ENCODE assay signal across 11 cellular contexts in genomic region chr6:119137194-119138072, GRCh38. TPM values are rescaled to one million over a fixed set of nuclear protein-coding genes. Genes with fewer than 3 reads are reported as not detected.
A peak's percentile ranks its signal among the peaks of the same experiment; 100 is the strongest.
DNase-seq lines count a peak whose midpoint lies in the region; TF ChIP-seq lines count a peak whose summit lies in the region.
"Had no signal": no experiment of that assay in that cellular context is flagged by ENCODE, and none has a peak within 500 bp of the region (broad histone marks: within the 10 kb centered on the region; RNA-seq: fewer than 3 reads in every experiment).

No MANE protein-coding gene starts in this region.

- H3K9me3 Mint-ChIP-seq in mesothelial cell of epicardium: peaks cover 4% of the 10 kb centered on the region

- WGBS in stomach, 5 donors: 62 to 87% (median 72%) methylated on average over 5 of the region's 5 CpGs

- H3K79me2 ChIP-seq in Loucy (ENCODE audit: insufficient read depth, low read length): no peaks in the 10 kb centered on the region

- H3K36me3 ChIP-seq in BLaER1: no peaks in the 10 kb centered on the region
- H3K36me3 ChIP-seq in Loucy (ENCODE audit: insufficient read depth, low read length): no peaks in the 10 kb centered on the region
- H3K36me3 ChIP-seq in brain microvascular endothelial cell (replicated peaks): no peaks in the 10 kb centered on the region
- H3K36me3 ChIP-seq in stomach: no peaks in the 10 kb centered on the region

- H3K9me3 ChIP-seq in BLaER1 (no peaks in the 10 kb centered on the region), Loucy (ENCODE audit: insufficient read depth, low read depth, low read length) (no peaks in the 10 kb centered on the region), stomach (no peaks in the 10 kb centered on the region)

- H3K9ac ChIP-seq in BLaER1: no peak overlapping the region
- H3K9ac ChIP-seq in Loucy (ENCODE audit: low read depth, low read length, poor library complexity, severe bottlenecking): no peak overlapping the region

- intact Hi-C loops in stomach (cut with DNase I; ENCODE audit: low total_unique reads): no loop called here

- no peak overlapping the region for H3K4me3 Mint-ChIP-seq in mesothelial cell of epicardium
- H3K4me3 Mint-ChIP-seq: B cell had no signal

- H2AFZ ChIP-seq in Loucy (ENCODE audit: low read length): peak overlapping the region; percentile 72

- no peaks in the 10 kb centered on the region for H3F3A ChIP-seq in Loucy (ENCODE audit: low read depth)

- no peaks in the 10 kb centered on the region for H3K27me3 Mint-ChIP-seq in mesothelial cell of epicardium (ENCODE audit: low read depth)

- no peak for TF ChIP-seq EP300 in stomach (IDR thresholded peaks at IDR 0.05)

- H3K27me3 ChIP-seq in BLaER1 (no peaks in the 10 kb centered on the region), Loucy (ENCODE audit: insufficient read depth, low read length, poor library complexity, severe bottlenecking) (no peaks in the 10 kb centered on the region), brain microvascular endothelial cell (replicated peaks) (no peaks in the 10 kb centered on the region), stomach (no peaks in the 10 kb centered on the region)

- no peaks in the 10 kb centered on the region for H3K9me2 ChIP-seq in Loucy (replicated peaks; ENCODE audit: low read depth, low read length)

- DNase-seq in brain microvascular endothelial cell: peak; percentile 19
- no peak for DNase-seq in mesothelial cell of epicardium (ENCODE audit: low spot score in 2 of 2, unreplicated experiment in 2 of 2)
- no peak for DNase-seq in stomach
- DNase-seq in NCI-H446 treated with DMSO at 0.1 percent for 48 hours (lab: John Stamatoyannopoulos, UW): no peak
- no peak for DNase-seq in anterior cingulate cortex (lab: John Stamatoyannopoulos, UW)
- no peak for DNase-seq in glomerular visceral epithelial cell (ENCODE audit: extremely low spot score)
- DNase-seq: NCI-H2081 treated with DMSO at 0.1 percent for 48 hours had no signal

- no peak for TF ChIP-seq POLR2A in stomach (IDR thresholded peaks at IDR 0.05)

- peaks cover 20% of the 10 kb centered on the region for H3K4me1 Mint-ChIP-seq in mesothelial cell of epicardium
- H3K4me1 Mint-ChIP-seq: B cell had no signal

- H3K27ac Mint-ChIP-seq in mesothelial cell of epicardium: peak overlapping the region; percentile 30
- H3K27ac Mint-ChIP-seq: B cell had no signal

- H3K4me2 ChIP-seq in BLaER1 (peak overlapping the region; percentile 55), Loucy (ENCODE audit: low read depth, low read length, poor library complexity, severe bottlenecking) (no peak overlapping the region)
- H3K4me2 ChIP-seq: smooth muscle cell had no signal

- no peak overlapping the region for H3K4me3 ChIP-seq in BLaER1
- no peak overlapping the region for H3K4me3 ChIP-seq in Loucy (ENCODE audit: low read length, poor library complexity, severe bottlenecking)
- H3K4me3 ChIP-seq in brain microvascular endothelial cell (ENCODE audit: low read depth, low read length): no peak overlapping the region
- H3K4me3 ChIP-seq in stomach: no peak overlapping the region
- H3K4me3 ChIP-seq: smooth muscle cell had no signal

- no peaks in the 10 kb centered on the region for H3K36me3 Mint-ChIP-seq in mesothelial cell of epicardium

- H3K4me1 ChIP-seq in BLaER1 (peaks cover 27% of the 10 kb centered on the region), Loucy (ENCODE audit: insufficient read depth, low read length, poor library complexity, severe bottlenecking) (peaks cover 23% of the 10 kb centered on the region), stomach (peaks cover 0 to 6% (median under 1%) of the 10 kb centered on the region in 4 donors)

- H4K20me1 ChIP-seq in BLaER1 (no peaks in the 10 kb centered on the region), Loucy (ENCODE audit: insufficient read depth, low read length, poor library complexity, severe bottlenecking) (no peaks in the 10 kb centered on the region)

- H3K27ac ChIP-seq in BLaER1 (no peak overlapping the region), brain microvascular endothelial cell (no peak overlapping the region), stomach (no peak overlapping the region)

- in situ Hi-C loops in brain microvascular endothelial cell (cut with HindIII; ENCODE audit: low pct_ligation_motif_present, low sequenced_read_pairs): no loop called here

- TF ChIP-seq CTCF in Loucy (conservative IDR thresholded peaks at IDR 0.05; ENCODE audit: low read length): no peak
- no peak for TF ChIP-seq CTCF in brain microvascular endothelial cell (IDR thresholded peaks at IDR 0.05; ENCODE audit: low read depth, low read length, missing control alignments)
- no peak for TF ChIP-seq CTCF in mesothelial cell of epicardium (IDR thresholded peaks at IDR 0.05; ENCODE audit: unreplicated experiment)
- TF ChIP-seq CTCF in stomach (IDR thresholded peaks at IDR 0.05): no peak

RNA-seq across cellular contexts. Expression of gene FAM184A, which starts 59.0 kb away (rescaled TPM):
- total RNA-seq in mesothelial cell of epicardium (3.7 to 4.3 TPM (median 4.1 TPM) in 3 replicates), stomach (1 to 10 TPM in 3 of 5 donors, under 1 TPM in 1, not detected in 1; under 0.01 to 8.3 (median 2.4) TPM)
- 1 to 10 TPM in 2 of 3 donors, under 1 TPM in 1; 0.76 to 3.3 (median 2.6) TPM for polyA plus RNA-seq in stomach
